In the genomic region with DNA sequence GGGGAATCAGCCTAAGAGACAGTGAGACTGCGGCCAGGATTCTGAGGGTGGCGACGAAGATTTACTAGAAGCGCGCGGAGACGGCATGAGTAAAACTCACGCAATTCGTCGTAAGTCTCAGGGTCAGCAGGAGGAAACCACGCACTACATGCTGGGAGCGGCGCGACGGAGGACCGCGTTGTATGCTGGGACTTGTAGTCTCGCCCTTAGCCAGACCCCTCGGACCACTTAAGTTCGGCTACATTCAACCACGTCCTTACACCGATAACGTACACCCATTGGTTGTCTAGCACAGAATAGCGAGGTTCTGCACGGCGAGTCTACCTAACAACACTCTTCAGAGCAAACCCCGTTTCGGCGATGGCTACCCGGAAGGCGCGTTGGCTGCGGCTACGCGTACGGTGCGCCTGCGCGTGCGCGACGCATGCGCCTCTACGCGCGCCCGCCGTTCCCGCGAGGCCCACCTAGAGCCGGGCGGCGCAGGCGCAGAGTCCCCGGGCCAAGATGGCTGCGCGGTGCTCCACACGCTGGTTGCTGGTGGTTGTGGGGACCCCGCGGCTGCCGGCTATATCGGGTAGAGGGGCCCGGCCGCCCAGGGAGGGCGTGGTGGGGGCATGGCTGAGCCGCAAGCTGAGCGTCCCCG, we compare ENCODE assay signal across 1 cellular context.
TF ChIP-seq lines count a peak whose summit lies in the region.

DNAJA3 (plus strand) TSS at position 491 of the 643 bp plus-strand sequence; CDS start at position 505, 14 bp downstream.

TF ChIP-seq in HepG2, 621 proteins besides CTCF, POLR2A, EP300 and RAD21 (continued from another document):
- TF ChIP-seq UBTF (CRISPR knock-in tag; IDR thresholded peaks at IDR 0.05) = no peak
- TF ChIP-seq ZNF672 (CRISPR knock-in tag; IDR thresholded peaks at IDR 0.05) = no peak
- no peak; the same call in 1 of the 2 replicates for TF ChIP-seq POGZ (CRISPR knock-in tag; IDR thresholded peaks at IDR 0.05)
- TF ChIP-seq PRMT3 (CRISPR knock-in tag; IDR thresholded peaks at IDR 0.05; ENCODE audit: borderline replicate concordance, low read depth) = no peak
- TF ChIP-seq JUNB (CRISPR knock-in tag; IDR thresholded peaks at IDR 0.05; ENCODE audit: borderline replicate concordance) = no peak
- no peak for TF ChIP-seq MEF2D (CRISPR knock-in tag; IDR thresholded peaks at IDR 0.05)
- peak; percentile 96; the same call in 1 of the 2 replicates for TF ChIP-seq ZNF749 (CRISPR knock-in tag; IDR thresholded peaks at IDR 0.05; ENCODE audit: borderline replicate concordance)
- peak; percentile 93 for TF ChIP-seq GATAD1 (CRISPR knock-in tag; IDR thresholded peaks at IDR 0.05)
- TF ChIP-seq ZFX (CRISPR knock-in tag; IDR thresholded peaks at IDR 0.05; ENCODE audit: low read depth) = no peak
- TF ChIP-seq ZNF180 (CRISPR knock-in tag; IDR thresholded peaks at IDR 0.05; ENCODE audit: borderline replicate concordance, low read depth) = 0 out of 2 replicates have a peak, but pooled peaks have one; percentile 72
- TF ChIP-seq STAT6 (CRISPR knock-in tag; IDR thresholded peaks at IDR 0.05; ENCODE audit: borderline replicate concordance) = no peak; the same call in 1 of the 2 replicates
- TF ChIP-seq FOXC1 (CRISPR knock-in tag; IDR thresholded peaks at IDR 0.05; ENCODE audit: borderline replicate concordance) = no peak; the same call in none of the 2 replicates
- no peak for TF ChIP-seq TARDBP (CRISPR knock-in tag; IDR thresholded peaks at IDR 0.05)
- TF ChIP-seq ELF4 (CRISPR knock-in tag; IDR thresholded peaks at IDR 0.05; ENCODE audit: borderline replicate concordance) = no peak; the same call in 1 of the 2 replicates
- TF ChIP-seq TRIM24 (CRISPR knock-in tag; IDR thresholded peaks at IDR 0.05) = no peak
- no peak for TF ChIP-seq GZF1 (CRISPR knock-in tag; IDR thresholded peaks at IDR 0.05)
- no peak for TF ChIP-seq ZNF546 (CRISPR knock-in tag; conservative IDR thresholded peaks at IDR 0.05)
- TF ChIP-seq TBL1XR1 (IDR thresholded peaks at IDR 0.05; ENCODE audit: borderline replicate concordance, low read length, partially characterized antibody) = no peak
- 0 out of 2 replicates have a peak, but pooled peaks have one; percentile 86 for TF ChIP-seq ZMAT3 (CRISPR knock-in tag; conservative IDR thresholded peaks at IDR 0.05)
- TF ChIP-seq KLF16 (CRISPR knock-in tag; IDR thresholded peaks at IDR 0.05) = peak; percentile 19 to 67; a peak in 1 of 4 replicates
- TF ChIP-seq ZSCAN22 (CRISPR knock-in tag; IDR thresholded peaks at IDR 0.05) = no peak
- no peak for TF ChIP-seq MLLT10 (CRISPR knock-in tag; IDR thresholded peaks at IDR 0.05)
- TF ChIP-seq, protein P1, sequence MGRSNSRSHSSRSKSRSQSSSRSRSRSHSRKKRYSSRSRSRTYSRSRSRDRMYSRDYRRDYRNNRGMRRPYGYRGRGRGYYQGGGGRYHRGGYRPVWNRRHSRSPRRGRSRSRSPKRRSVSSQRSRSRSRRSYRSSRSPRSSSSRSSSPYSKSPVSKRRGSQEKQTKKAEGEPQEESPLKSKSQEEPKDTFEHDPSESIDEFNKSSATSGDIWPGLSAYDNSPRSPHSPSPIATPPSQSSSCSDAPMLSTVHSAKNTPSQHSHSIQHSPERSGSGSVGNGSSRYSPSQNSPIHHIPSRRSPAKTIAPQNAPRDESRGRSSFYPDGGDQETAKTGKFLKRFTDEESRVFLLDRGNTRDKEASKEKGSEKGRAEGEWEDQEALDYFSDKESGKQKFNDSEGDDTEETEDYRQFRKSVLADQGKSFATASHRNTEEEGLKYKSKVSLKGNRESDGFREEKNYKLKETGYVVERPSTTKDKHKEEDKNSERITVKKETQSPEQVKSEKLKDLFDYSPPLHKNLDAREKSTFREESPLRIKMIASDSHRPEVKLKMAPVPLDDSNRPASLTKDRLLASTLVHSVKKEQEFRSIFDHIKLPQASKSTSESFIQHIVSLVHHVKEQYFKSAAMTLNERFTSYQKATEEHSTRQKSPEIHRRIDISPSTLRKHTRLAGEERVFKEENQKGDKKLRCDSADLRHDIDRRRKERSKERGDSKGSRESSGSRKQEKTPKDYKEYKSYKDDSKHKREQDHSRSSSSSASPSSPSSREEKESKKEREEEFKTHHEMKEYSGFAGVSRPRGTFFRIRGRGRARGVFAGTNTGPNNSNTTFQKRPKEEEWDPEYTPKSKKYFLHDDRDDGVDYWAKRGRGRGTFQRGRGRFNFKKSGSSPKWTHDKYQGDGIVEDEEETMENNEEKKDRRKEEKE (IDR thresholded peaks at IDR 0.05) = no peak
- no peak; the same call in 1 of the 2 replicates for TF ChIP-seq GLI4 (CRISPR knock-in tag; IDR thresholded peaks at IDR 0.05; ENCODE audit: borderline replicate concordance)
- 0 out of 2 replicates have a peak, but pooled peaks have one; percentile 57 for TF ChIP-seq ZNF354B (CRISPR knock-in tag; IDR thresholded peaks at IDR 0.05)
- TF ChIP-seq KDM1A (CRISPR knock-in tag; IDR thresholded peaks at IDR 0.05) = no peak
- TF ChIP-seq HCFC1 (IDR thresholded peaks at IDR 0.05; ENCODE audit: low read depth, low read length) = peak; percentile 80
- TF ChIP-seq CCDC6 (CRISPR knock-in tag; IDR thresholded peaks at IDR 0.05) = peak; percentile 81; the same call in 1 of the 2 replicates
- 0 out of 2 replicates have a peak, but pooled peaks have one; percentile 12 for TF ChIP-seq ZNF280B (CRISPR knock-in tag; IDR thresholded peaks at IDR 0.05; ENCODE audit: borderline replicate concordance)
- TF ChIP-seq, protein P2, sequence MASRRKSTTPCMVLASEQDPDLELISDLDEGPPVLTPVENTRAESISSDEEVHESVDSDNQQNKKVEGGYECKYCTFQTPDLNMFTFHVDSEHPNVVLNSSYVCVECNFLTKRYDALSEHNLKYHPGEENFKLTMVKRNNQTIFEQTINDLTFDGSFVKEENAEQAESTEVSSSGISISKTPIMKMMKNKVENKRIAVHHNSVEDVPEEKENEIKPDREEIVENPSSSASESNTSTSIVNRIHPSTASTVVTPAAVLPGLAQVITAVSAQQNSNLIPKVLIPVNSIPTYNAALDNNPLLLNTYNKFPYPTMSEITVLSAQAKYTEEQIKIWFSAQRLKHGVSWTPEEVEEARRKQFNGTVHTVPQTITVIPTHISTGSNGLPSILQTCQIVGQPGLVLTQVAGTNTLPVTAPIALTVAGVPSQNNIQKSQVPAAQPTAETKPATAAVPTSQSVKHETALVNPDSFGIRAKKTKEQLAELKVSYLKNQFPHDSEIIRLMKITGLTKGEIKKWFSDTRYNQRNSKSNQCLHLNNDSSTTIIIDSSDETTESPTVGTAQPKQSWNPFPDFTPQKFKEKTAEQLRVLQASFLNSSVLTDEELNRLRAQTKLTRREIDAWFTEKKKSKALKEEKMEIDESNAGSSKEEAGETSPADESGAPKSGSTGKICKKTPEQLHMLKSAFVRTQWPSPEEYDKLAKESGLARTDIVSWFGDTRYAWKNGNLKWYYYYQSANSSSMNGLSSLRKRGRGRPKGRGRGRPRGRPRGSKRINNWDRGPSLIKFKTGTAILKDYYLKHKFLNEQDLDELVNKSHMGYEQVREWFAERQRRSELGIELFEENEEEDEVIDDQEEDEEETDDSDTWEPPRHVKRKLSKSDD (CRISPR knock-in tag; IDR thresholded peaks at IDR 0.05; ENCODE audit: low read depth) = peak; percentile 74; the same call in 1 of the 2 replicates
- no peak for TF ChIP-seq HNRNPL (IDR thresholded peaks at IDR 0.05; ENCODE audit: low read depth, low read length)
- no peak for TF ChIP-seq SMYD3 (CRISPR knock-in tag; IDR thresholded peaks at IDR 0.05)
- TF ChIP-seq REXO4 (CRISPR knock-in tag; IDR thresholded peaks at IDR 0.05; ENCODE audit: borderline replicate concordance) = no peak
- TF ChIP-seq SMAD3 (CRISPR knock-in tag; IDR thresholded peaks at IDR 0.05) = no peak
- peak; percentile 35; the same call in 1 of the 2 replicates for TF ChIP-seq ZNF598 (CRISPR knock-in tag; IDR thresholded peaks at IDR 0.05; ENCODE audit: borderline replicate concordance)
- no peak for TF ChIP-seq THRA (CRISPR knock-in tag; IDR thresholded peaks at IDR 0.05; ENCODE audit: borderline replicate concordance)
- peak; percentile 93 for TF ChIP-seq ZNF776 (CRISPR knock-in tag; IDR thresholded peaks at IDR 0.05)
- TF ChIP-seq ZNF639 (CRISPR knock-in tag; conservative IDR thresholded peaks at IDR 0.05) = no peak
- TF ChIP-seq NFE2L2 (IDR thresholded peaks at IDR 0.05; ENCODE audit: low read length) = no peak
- TF ChIP-seq DNMT1 (CRISPR knock-in tag; IDR thresholded peaks at IDR 0.05) = peak; percentile 65; the same call in 1 of the 2 replicates
- peak; percentile 44 for TF ChIP-seq ZNF124 (CRISPR knock-in tag; IDR thresholded peaks at IDR 0.05)
